Comparison of ENCODE assay signal across 8 cellular contexts in genomic region chr7:75180172-75180849, GRCh38.
DNase-seq lines count a peak whose midpoint lies in the region; ATAC-seq and TF ChIP-seq lines count a peak whose summit lies in the region.
"Not testable (repeated sequence)": the region's sequence is repeated elsewhere in the genome, so short reads cannot be mapped to it uniquely, and the experiment has no call there.

No MANE protein-coding gene starts in this region.

- not testable (repeated sequence) for H3K9me3 ChIP-seq in heart right ventricle; lung (ENCODE audit: control insufficient read depth in 2 of 2, insufficient read depth in 1 of 2, low read length in 1 of 2); psoas muscle; aorta (ENCODE audit: control insufficient read depth, low read length)

- H3K27me3 Mint-ChIP-seq in activated CD4-positive, alpha-beta T cell treated with anti-CD3 and anti-CD28 coated beads for 36 hours; activated naive CD8-positive, alpha-beta T cell treated with anti-CD3 and anti-CD28 coated beads, Interleukin-2, amount 50 U/mL, for 24 hours: not testable (repeated sequence)

- not testable (repeated sequence) for H3K4me1 Mint-ChIP-seq in activated CD4-positive, alpha-beta T cell treated with anti-CD3 and anti-CD28 coated beads for 36 hours; activated naive CD8-positive, alpha-beta T cell treated with anti-CD3 and anti-CD28 coated beads, Interleukin-2, amount 50 U/mL, for 24 hours

- TF ChIP-seq CTCF in heart right ventricle (IDR thresholded peaks at IDR 0.05); lung (IDR thresholded peaks at IDR 0.05; ENCODE audit: control extremely low read depth, extremely low read depth); psoas muscle (IDR thresholded peaks at IDR 0.05): not testable (repeated sequence)

- WGBS in heart right ventricle, 2 donors = no CpG with 5 or more reads among the region's 15 CpGs
- WGBS in lung, 2 donors = no CpG with 5 or more reads among the region's 15 CpGs
- WGBS in psoas muscle, 3 donors = no CpG with 5 or more reads among the region's 15 CpGs
- WGBS in aorta, 2 donors = no CpG with 5 or more reads among the region's 15 CpGs

- POLR2A ChIA-PET in activated CD4-positive, alpha-beta T cell treated with anti-CD3 and anti-CD28 coated beads for 36 hours (lab: Charles Lee) = not testable (repeated sequence)

- not testable (repeated sequence) for H3K4me3 ChIP-seq in heart right ventricle; lung; psoas muscle; aorta (ENCODE audit: low read length in 2 of 2)

- not testable (repeated sequence) for H3K9me3 Mint-ChIP-seq in activated CD4-positive, alpha-beta T cell treated with anti-CD3 and anti-CD28 coated beads for 36 hours (ENCODE audit: low read depth); activated naive CD8-positive, alpha-beta T cell treated with anti-CD3 and anti-CD28 coated beads, Interleukin-2, amount 50 U/mL, for 24 hours

- not testable (repeated sequence) for H3K36me3 Mint-ChIP-seq in activated CD4-positive, alpha-beta T cell treated with anti-CD3 and anti-CD28 coated beads for 36 hours (ENCODE audit: low read depth); activated naive CD8-positive, alpha-beta T cell treated with anti-CD3 and anti-CD28 coated beads, Interleukin-2, amount 50 U/mL, for 24 hours (ENCODE audit: low read depth)

- intact Hi-C loops in activated CD4-positive, alpha-beta T cell treated with anti-CD3 and anti-CD28 coated beads for 36 hours (cut with DNase I, micrococcal nuclease); heart right ventricle (cut with DNase I); psoas muscle (cut with DNase I); aorta (cut with DNase I): not testable (repeated sequence)

- H3K27ac Mint-ChIP-seq in activated CD4-positive, alpha-beta T cell treated with anti-CD3 and anti-CD28 coated beads for 36 hours; activated naive CD8-positive, alpha-beta T cell treated with anti-CD3 and anti-CD28 coated beads, Interleukin-2, amount 50 U/mL, for 24 hours: not testable (repeated sequence)

- H3K27ac ChIP-seq in heart right ventricle; lung (ENCODE audit: low read depth in 1 of 2, low read length in 1 of 2); psoas muscle; aorta (ENCODE audit: low read depth in 1 of 2, low read length in 2 of 2): not testable (repeated sequence)

- H3K4me3 Mint-ChIP-seq in activated CD4-positive, alpha-beta T cell treated with anti-CD3 and anti-CD28 coated beads for 36 hours; activated naive CD8-positive, alpha-beta T cell treated with anti-CD3 and anti-CD28 coated beads, Interleukin-2, amount 50 U/mL, for 24 hours: not testable (repeated sequence)

- H3K36me3 ChIP-seq in heart right ventricle; lung (ENCODE audit: control insufficient read depth in 2 of 2, insufficient read depth in 2 of 2, low read length in 2 of 2); psoas muscle (ENCODE audit: insufficient read depth in 1 of 2, low read depth in 1 of 2); aorta (ENCODE audit: control insufficient read depth in 1 of 2, insufficient read depth in 2 of 2, low read length in 1 of 2): not testable (repeated sequence)

- CTCF ChIA-PET in activated CD4-positive, alpha-beta T cell treated with anti-CD3 and anti-CD28 coated beads for 36 hours (lab: Charles Lee) = not testable (repeated sequence)

- not testable (repeated sequence) for H3K27me3 ChIP-seq in heart right ventricle; lung (ENCODE audit: control insufficient read depth, insufficient read depth); psoas muscle (ENCODE audit: insufficient read depth in 3 of 3, low read length in 2 of 3); aorta (ENCODE audit: control insufficient read depth in 1 of 2, insufficient read depth in 2 of 2, low read length in 1 of 2)

- ATAC-seq in GM19438 (IDR thresholded peaks at IDR 0.05; ENCODE audit: low read depth, unreplicated experiment) (peak; percentile 39), HG03378 (IDR thresholded peaks at IDR 0.05; ENCODE audit: unreplicated experiment) (peak; percentile 30), heart right ventricle (peak; percentile 56 to 81 (median 62)), lung (ENCODE audit: insufficient read depth, low FRiP score) (peak; percentile 29), psoas muscle (peak in 3 of 4 donors; percentile 19 to 38 (median 32)), aorta (ENCODE audit: low FRiP score) (peak; percentile 10)
- peak; percentile 73 for ATAC-seq in activated CD4-positive, alpha-beta T cell treated with anti-CD3 and anti-CD28 coated beads for 36 hours
- peak; percentile 54 for ATAC-seq in activated naive CD8-positive, alpha-beta T cell treated with anti-CD3 and anti-CD28 coated beads, Interleukin-2, amount 50 U/mL, for 24 hours

- peak; percentile 3 for DNase-seq in activated CD4-positive, alpha-beta T cell treated with anti-CD3 and anti-CD28 coated beads for 36 hours
- DNase-seq in activated naive CD8-positive, alpha-beta T cell treated with anti-CD3 and anti-CD28 coated beads, Interleukin-2, amount 50 U/mL, for 24 hours; heart right ventricle; lung (ENCODE audit: low spot score); psoas muscle; aorta: not testable (repeated sequence)

- not testable (repeated sequence) for H3K4me1 ChIP-seq in heart right ventricle; lung (ENCODE audit: control insufficient read depth in 2 of 2, insufficient read depth in 2 of 2, low read length in 2 of 2); psoas muscle; aorta (ENCODE audit: control insufficient read depth in 1 of 2, insufficient read depth in 2 of 2, low read length in 2 of 2)

Comparison
In these comparisons a context has a peak if more than half of its experiments do, and no peak if none do; other contexts are left out.
1. ATAC-seq: peak in every context shown above with its lines; median percentile 73 in activated CD4-positive, alpha-beta T cell treated with anti-CD3 and anti-CD28 coated beads for 36 hours; 62 in heart right ventricle; 54 in activated naive CD8-positive, alpha-beta T cell treated with anti-CD3 and anti-CD28 coated beads, Interleukin-2, amount 50 U/mL, for 24 hours; 39 in GM19438; 32 in psoas muscle; 30 in HG03378; 29 in lung; 10 in aorta.